ENCODE assay signal across 1 cellular context in the genomic region with DNA sequence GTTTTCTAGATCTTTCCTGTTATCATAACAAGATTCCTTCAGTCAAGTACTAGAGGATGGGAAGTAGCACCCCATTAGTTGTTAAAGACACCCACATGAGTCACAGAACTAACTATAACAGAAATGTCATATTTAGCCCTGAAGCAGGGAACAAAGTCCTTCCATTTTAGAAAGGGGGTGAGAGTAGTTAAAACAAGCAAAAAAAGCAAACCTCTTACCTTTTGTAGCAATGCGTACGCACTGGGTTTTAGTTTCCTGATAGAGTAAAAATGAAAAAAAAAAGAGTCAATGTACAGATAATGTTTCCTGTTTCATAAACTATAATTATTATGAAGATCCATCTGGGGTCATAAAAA.
A peak's percentile ranks its signal among the peaks of the same experiment; 100 is the strongest.
TF ChIP-seq lines count a peak whose summit lies in the region.

No MANE protein-coding gene starts in this region.

TF ChIP-seq in HepG2, 621 proteins besides CTCF, POLR2A, EP300 and RAD21 (continued from another document and continues in another):
- TF ChIP-seq, protein P1, sequence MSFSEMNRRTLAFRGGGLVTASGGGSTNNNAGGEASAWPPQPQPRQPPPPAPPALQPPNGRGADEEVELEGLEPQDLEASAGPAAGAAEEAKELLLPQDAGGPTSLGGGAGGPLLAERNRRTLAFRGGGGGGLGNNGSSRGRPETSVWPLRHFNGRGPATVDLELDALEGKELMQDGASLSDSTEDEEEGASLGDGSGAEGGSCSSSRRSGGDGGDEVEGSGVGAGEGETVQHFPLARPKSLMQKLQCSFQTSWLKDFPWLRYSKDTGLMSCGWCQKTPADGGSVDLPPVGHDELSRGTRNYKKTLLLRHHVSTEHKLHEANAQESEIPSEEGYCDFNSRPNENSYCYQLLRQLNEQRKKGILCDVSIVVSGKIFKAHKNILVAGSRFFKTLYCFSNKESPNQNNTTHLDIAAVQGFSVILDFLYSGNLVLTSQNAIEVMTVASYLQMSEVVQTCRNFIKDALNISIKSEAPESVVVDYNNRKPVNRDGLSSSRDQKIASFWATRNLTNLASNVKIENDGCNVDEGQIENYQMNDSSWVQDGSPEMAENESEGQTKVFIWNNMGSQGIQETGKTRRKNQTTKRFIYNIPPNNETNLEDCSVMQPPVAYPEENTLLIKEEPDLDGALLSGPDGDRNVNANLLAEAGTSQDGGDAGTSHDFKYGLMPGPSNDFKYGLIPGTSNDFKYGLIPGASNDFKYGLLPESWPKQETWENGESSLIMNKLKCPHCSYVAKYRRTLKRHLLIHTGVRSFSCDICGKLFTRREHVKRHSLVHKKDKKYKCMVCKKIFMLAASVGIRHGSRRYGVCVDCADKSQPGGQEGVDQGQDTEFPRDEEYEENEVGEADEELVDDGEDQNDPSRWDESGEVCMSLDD (CRISPR knock-in tag; IDR thresholded peaks at IDR 0.05; ENCODE audit: borderline replicate concordance) = peak; percentile 97
- TF ChIP-seq ZBTB20 (CRISPR knock-in tag; IDR thresholded peaks at IDR 0.05; ENCODE audit: borderline replicate concordance, low read depth) = peak; percentile 85; the same call in 1 of the 2 replicates
- TF ChIP-seq, protein P2, sequence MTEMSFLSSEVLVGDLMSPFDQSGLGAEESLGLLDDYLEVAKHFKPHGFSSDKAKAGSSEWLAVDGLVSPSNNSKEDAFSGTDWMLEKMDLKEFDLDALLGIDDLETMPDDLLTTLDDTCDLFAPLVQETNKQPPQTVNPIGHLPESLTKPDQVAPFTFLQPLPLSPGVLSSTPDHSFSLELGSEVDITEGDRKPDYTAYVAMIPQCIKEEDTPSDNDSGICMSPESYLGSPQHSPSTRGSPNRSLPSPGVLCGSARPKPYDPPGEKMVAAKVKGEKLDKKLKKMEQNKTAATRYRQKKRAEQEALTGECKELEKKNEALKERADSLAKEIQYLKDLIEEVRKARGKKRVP (CRISPR knock-in tag; IDR thresholded peaks at IDR 0.05) = no peak
- TF ChIP-seq MTF1 (CRISPR knock-in tag; IDR thresholded peaks at IDR 0.05) = no peak
- TF ChIP-seq ZFP36L1 (CRISPR knock-in tag; IDR thresholded peaks at IDR 0.05) = no peak
- no peak for TF ChIP-seq SNAPC2 (CRISPR knock-in tag; IDR thresholded peaks at IDR 0.05)
- TF ChIP-seq, protein P3, sequence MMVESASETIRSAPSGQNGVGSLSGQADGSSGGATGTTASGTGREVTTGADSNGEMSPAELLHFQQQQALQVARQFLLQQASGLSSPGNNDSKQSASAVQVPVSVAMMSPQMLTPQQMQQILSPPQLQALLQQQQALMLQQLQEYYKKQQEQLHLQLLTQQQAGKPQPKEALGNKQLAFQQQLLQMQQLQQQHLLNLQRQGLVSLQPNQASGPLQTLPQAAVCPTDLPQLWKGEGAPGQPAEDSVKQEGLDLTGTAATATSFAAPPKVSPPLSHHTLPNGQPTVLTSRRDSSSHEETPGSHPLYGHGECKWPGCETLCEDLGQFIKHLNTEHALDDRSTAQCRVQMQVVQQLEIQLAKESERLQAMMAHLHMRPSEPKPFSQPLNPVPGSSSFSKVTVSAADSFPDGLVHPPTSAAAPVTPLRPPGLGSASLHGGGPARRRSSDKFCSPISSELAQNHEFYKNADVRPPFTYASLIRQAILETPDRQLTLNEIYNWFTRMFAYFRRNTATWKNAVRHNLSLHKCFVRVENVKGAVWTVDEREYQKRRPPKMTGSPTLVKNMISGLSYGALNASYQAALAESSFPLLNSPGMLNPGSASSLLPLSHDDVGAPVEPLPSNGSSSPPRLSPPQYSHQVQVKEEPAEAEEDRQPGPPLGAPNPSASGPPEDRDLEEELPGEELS (CRISPR knock-in tag; IDR thresholded peaks at IDR 0.05) = peak; percentile 63
- TF ChIP-seq, protein P4, sequence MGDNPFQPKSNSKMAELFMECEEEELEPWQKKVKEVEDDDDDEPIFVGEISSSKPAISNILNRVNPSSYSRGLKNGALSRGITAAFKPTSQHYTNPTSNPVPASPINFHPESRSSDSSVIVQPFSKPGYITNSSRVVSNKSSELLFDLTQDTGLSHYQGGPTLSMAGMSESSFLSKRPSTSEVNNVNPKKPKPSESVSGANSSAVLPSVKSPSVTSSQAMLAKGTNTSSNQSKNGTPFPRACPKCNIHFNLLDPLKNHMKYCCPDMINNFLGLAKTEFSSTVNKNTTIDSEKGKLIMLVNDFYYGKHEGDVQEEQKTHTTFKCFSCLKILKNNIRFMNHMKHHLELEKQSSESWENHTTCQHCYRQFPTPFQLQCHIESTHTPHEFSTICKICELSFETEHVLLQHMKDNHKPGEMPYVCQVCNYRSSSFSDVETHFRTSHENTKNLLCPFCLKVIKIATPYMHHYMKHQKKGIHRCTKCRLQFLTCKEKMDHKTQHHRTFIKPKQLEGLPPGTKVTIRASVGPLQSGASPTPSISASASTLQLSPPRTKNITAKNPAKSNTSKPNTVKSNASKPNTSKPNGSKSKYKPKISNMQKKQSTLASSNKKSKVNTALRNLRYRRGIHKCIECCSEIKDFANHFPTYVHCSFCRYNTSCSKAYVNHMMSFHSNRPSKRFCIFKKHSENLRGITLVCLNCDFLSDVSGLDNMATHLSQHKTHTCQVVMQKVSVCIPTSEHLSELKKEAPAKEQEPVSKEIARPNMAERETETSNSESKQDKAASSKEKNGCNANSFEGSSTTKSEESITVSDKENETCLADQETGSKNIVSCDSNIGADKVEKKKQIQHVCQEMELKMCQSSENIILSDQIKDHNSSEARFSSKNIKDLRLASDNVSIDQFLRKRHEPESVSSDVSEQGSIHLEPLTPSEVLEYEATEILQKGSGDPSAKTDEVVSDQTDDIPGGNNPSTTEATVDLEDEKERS (CRISPR knock-in tag; IDR thresholded peaks at IDR 0.05) = 0 out of 2 replicates have a peak, but pooled peaks have one; percentile 28
- TF ChIP-seq KLF12 (CRISPR knock-in tag; IDR thresholded peaks at IDR 0.05; ENCODE audit: borderline replicate concordance) = 0 out of 2 replicates have a peak, but pooled peaks have one; percentile 24
- TF ChIP-seq TEAD3 (CRISPR knock-in tag; optimal IDR thresholded peaks at IDR 0.05; ENCODE audit: borderline replicate concordance) = peak; percentile 33
- peak; percentile 33; the same call in 1 of the 2 replicates for TF ChIP-seq SIX1 (CRISPR knock-in tag; IDR thresholded peaks at IDR 0.05; ENCODE audit: borderline replicate concordance)
- TF ChIP-seq, protein P5, sequence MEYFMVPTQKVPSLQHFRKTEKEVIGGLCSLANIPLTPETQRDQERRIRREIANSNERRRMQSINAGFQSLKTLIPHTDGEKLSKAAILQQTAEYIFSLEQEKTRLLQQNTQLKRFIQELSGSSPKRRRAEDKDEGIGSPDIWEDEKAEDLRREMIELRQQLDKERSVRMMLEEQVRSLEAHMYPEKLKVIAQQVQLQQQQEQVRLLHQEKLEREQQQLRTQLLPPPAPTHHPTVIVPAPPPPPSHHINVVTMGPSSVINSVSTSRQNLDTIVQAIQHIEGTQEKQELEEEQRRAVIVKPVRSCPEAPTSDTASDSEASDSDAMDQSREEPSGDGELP (IDR thresholded peaks at IDR 0.05; ENCODE audit: borderline replicate concordance, low read depth) = no peak
- no peak for TF ChIP-seq TRIM24 (CRISPR knock-in tag; IDR thresholded peaks at IDR 0.05)
- TF ChIP-seq, protein P6, sequence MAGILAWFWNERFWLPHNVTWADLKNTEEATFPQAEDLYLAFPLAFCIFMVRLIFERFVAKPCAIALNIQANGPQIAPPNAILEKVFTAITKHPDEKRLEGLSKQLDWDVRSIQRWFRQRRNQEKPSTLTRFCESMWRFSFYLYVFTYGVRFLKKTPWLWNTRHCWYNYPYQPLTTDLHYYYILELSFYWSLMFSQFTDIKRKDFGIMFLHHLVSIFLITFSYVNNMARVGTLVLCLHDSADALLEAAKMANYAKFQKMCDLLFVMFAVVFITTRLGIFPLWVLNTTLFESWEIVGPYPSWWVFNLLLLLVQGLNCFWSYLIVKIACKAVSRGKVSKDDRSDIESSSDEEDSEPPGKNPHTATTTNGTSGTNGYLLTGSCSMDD (CRISPR knock-in tag; IDR thresholded peaks at IDR 0.05) = no peak
- TF ChIP-seq ADNP (CRISPR knock-in tag; IDR thresholded peaks at IDR 0.05) = no peak
- TF ChIP-seq SOX5 (CRISPR knock-in tag; IDR thresholded peaks at IDR 0.05; ENCODE audit: borderline replicate concordance) = peak; percentile 8; the same call in 1 of the 2 replicates
- TF ChIP-seq HNF4G (IDR thresholded peaks at IDR 0.05; ENCODE audit: borderline replicate concordance, low read depth, low read length) = peak; percentile 44
- TF ChIP-seq HNF4G (CRISPR knock-in tag; IDR thresholded peaks at IDR 0.05; ENCODE audit: borderline replicate concordance, low read depth) = no peak
- TF ChIP-seq BRCA1 (CRISPR knock-in tag; IDR thresholded peaks at IDR 0.05) = no peak
- TF ChIP-seq EHMT2 (IDR thresholded peaks at IDR 0.05; ENCODE audit: borderline replicate concordance, low read depth, low read length) = no peak
- TF ChIP-seq, protein P7, sequence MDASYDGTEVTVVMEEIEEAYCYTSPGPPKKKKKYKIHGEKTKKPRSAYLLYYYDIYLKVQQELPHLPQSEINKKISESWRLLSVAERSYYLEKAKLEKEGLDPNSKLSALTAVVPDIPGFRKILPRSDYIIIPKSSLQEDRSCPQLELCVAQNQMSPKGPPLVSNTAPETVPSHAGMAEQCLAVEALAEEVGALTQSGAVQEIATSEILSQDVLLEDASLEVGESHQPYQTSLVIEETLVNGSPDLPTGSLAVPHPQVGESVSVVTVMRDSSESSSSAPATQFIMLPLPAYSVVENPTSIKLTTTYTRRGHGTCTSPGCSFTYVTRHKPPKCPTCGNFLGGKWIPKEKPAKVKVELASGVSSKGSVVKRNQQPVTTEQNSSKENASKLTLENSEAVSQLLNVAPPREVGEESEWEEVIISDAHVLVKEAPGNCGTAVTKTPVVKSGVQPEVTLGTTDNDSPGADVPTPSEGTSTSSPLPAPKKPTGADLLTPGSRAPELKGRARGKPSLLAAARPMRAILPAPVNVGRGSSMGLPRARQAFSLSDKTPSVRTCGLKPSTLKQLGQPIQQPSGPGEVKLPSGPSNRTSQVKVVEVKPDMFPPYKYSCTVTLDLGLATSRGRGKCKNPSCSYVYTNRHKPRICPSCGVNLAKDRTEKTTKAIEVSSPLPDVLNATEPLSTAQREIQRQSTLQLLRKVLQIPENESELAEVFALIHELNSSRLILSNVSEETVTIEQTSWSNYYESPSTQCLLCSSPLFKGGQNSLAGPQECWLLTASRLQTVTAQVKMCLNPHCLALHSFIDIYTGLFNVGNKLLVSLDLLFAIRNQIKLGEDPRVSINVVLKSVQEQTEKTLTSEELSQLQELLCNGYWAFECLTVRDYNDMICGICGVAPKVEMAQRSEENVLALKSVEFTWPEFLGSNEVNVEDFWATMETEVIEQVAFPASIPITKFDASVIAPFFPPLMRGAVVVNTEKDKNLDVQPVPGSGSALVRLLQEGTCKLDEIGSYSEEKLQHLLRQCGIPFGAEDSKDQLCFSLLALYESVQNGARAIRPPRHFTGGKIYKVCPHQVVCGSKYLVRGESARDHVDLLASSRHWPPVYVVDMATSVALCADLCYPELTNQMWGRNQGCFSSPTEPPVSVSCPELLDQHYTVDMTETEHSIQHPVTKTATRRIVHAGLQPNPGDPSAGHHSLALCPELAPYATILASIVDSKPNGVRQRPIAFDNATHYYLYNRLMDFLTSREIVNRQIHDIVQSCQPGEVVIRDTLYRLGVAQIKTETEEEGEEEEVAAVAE (CRISPR knock-in tag; IDR thresholded peaks at IDR 0.05; ENCODE audit: borderline replicate concordance) = no peak
- peak; percentile 29 for TF ChIP-seq ASH2L (IDR thresholded peaks at IDR 0.05; ENCODE audit: insufficient read length, low read depth, low read length)
- TF ChIP-seq KAT8 (CRISPR knock-in tag; IDR thresholded peaks at IDR 0.05) = 0 out of 2 replicates have a peak, but pooled peaks have one; percentile 20
- peak; percentile 59 for TF ChIP-seq ELF3 (CRISPR knock-in tag; IDR thresholded peaks at IDR 0.05)
- TF ChIP-seq, protein P8, sequence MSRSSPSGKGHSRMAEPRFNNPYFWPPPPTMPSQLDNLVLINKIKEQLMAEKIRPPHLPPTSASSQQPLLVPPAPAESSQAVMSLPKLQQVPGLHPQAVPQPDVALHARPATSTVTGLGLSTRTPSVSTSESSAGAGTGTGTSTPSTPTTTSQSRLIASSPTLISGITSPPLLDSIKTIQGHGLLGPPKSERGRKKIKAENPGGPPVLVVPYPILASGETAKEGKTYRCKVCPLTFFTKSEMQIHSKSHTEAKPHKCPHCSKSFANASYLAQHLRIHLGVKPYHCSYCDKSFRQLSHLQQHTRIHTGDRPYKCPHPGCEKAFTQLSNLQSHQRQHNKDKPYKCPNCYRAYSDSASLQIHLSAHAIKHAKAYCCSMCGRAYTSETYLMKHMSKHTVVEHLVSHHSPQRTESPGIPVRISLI (CRISPR knock-in tag; IDR thresholded peaks at IDR 0.05; ENCODE audit: borderline replicate concordance) = peak; percentile 68; the same call in 1 of the 2 replicates
- no peak for TF ChIP-seq ZNF24 (IDR thresholded peaks at IDR 0.05)
- peak; percentile 77 for TF ChIP-seq HNF4A (CRISPR knock-in tag; IDR thresholded peaks at IDR 0.05)
- no peak for TF ChIP-seq ZNF850 (CRISPR knock-in tag; conservative IDR thresholded peaks at IDR 0.05)
- TF ChIP-seq ARNT (IDR thresholded peaks at IDR 0.05) = no peak
- TF ChIP-seq ZNF670 (CRISPR knock-in tag; IDR thresholded peaks at IDR 0.05; ENCODE audit: borderline replicate concordance) = no peak
- TF ChIP-seq, protein P9, sequence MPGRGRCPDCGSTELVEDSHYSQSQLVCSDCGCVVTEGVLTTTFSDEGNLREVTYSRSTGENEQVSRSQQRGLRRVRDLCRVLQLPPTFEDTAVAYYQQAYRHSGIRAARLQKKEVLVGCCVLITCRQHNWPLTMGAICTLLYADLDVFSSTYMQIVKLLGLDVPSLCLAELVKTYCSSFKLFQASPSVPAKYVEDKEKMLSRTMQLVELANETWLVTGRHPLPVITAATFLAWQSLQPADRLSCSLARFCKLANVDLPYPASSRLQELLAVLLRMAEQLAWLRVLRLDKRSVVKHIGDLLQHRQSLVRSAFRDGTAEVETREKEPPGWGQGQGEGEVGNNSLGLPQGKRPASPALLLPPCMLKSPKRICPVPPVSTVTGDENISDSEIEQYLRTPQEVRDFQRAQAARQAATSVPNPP (CRISPR knock-in tag; IDR thresholded peaks at IDR 0.05) = no peak
- TF ChIP-seq RFX1 (IDR thresholded peaks at IDR 0.05) = no peak
- no peak for TF ChIP-seq ARID2 (CRISPR knock-in tag; IDR thresholded peaks at IDR 0.05; ENCODE audit: borderline replicate concordance)
